ENCODE assay signal across 8 cellular contexts in genomic region chr14:22545842-22546721, GRCh38. TPM values are rescaled to one million over a fixed set of nuclear protein-coding genes. Genes with fewer than 3 reads are reported as not detected.
DNase-seq lines count a peak whose midpoint lies in the region; ATAC-seq and TF ChIP-seq lines count a peak whose summit lies in the region.

No MANE protein-coding gene starts in this region.

- peak overlapping the region; percentile 49 to 68 for H3K27ac ChIP-seq in ascending aorta
- peak overlapping the region; percentile 51 to 71 (median 66) for H3K27ac ChIP-seq in transverse colon

- TF ChIP-seq EP300 in transverse colon (IDR thresholded peaks at IDR 0.05; ENCODE audit: low read depth) = no peak

- no peaks in the 10 kb centered on the region for H3K9me3 ChIP-seq in ascending aorta
- H3K9me3 ChIP-seq in transverse colon = no peaks in the 10 kb centered on the region

- 54 to 80% methylated on average over 5 to 9 of the region's 9 CpGs for WGBS in transverse colon (ENCODE audit: low coverage in 1 of 2), 2 donors

- H3K4me3 ChIP-seq in ascending aorta = no peak overlapping the region
- no peak overlapping the region for H3K4me3 ChIP-seq in transverse colon

- H3K4me1 ChIP-seq in ascending aorta = peaks cover 3 to 13% of the 10 kb centered on the region in 2 donors
- H3K4me1 ChIP-seq in transverse colon = peaks cover 4 to 34% (median 15%) of the 10 kb centered on the region in 4 donors

- in situ Hi-C loops in transverse colon (cut with MboI; ENCODE audit: low pct_ligation_motif_present in 1 of 4, low pct_unique_long_range_greater_than_20kb in 1 of 4, low sequenced_read_pairs in 3 of 4) = no loop called here

- intact Hi-C loops in ascending aorta (cut with DNase I) (no loop called here), transverse colon (cut with DNase I; ENCODE audit: low total_unique reads) (no loop called here)

- no peak for TF ChIP-seq POLR2A in transverse colon (IDR thresholded peaks at IDR 0.05)

- H3K36me3 ChIP-seq in ascending aorta = no peaks in the 10 kb centered on the region
- no peaks in the 10 kb centered on the region for H3K36me3 ChIP-seq in transverse colon

- no peak for ATAC-seq in GM18907 (IDR thresholded peaks at IDR 0.05; ENCODE audit: unreplicated experiment)

- DNase-seq in activated naive CD4-positive, alpha-beta T cell treated with Interleukin-2 at 50 U/mL for 16 hours = peak; percentile 51
- no peak for DNase-seq in activated naive CD4-positive, alpha-beta T cell treated with anti-CD3 and anti-CD28 coated beads, Interleukin-2, amount 50 U/mL, for 16 hours
- DNase-seq in ascending aorta (ENCODE audit: low spot score in 2 of 2) = peak in 1 of 2 donors; percentile 62
- peak; percentile 73 for DNase-seq in left kidney (ENCODE audit: low read depth, low spot score)
- DNase-seq in transverse colon = no peak
- no peak for DNase-seq in effector CD8-positive, alpha-beta T cell (lab: John Stamatoyannopoulos, UW)
- DNase-seq in C1 segment of cervical spinal cord (lab: John Stamatoyannopoulos, UW) = no peak

- H3K27me3 ChIP-seq in ascending aorta (no peaks in the 10 kb centered on the region), transverse colon (no peaks in the 10 kb centered on the region)

- no peak for TF ChIP-seq CTCF in ascending aorta (IDR thresholded peaks at IDR 0.05)
- no peak for TF ChIP-seq CTCF in transverse colon (IDR thresholded peaks at IDR 0.05)

RNA-seq across cellular contexts. Expression of gene DAD1, which starts 42.9 kb away (rescaled TPM):
- total RNA-seq in ascending aorta = 186 TPM
- 100 to 1,000 TPM in 3 of 4 donors, 10 to 100 TPM in 1; 31.4 to 154 (median 141) TPM for total RNA-seq in transverse colon

RNA-seq across cellular contexts. Expression of gene ABHD4, which starts 52.0 kb away (rescaled TPM):
- total RNA-seq in ascending aorta (33.5 TPM), transverse colon (10 to 100 TPM; 17.5 to 41.1 (median 23.1) TPM)

Comparison
In these comparisons a context has a peak if more than half of its experiments do, and no peak if none do; other contexts are left out.
1. DNase-seq: peak in activated naive CD4-positive, alpha-beta T cell treated with Interleukin-2 at 50 U/mL for 16 hours (single experiment) and left kidney (single experiment); none in activated naive CD4-positive, alpha-beta T cell treated with anti-CD3 and anti-CD28 coated beads, Interleukin-2, amount 50 U/mL, for 16 hours (single experiment), transverse colon (single experiment), effector CD8-positive, alpha-beta T cell (single experiment) and C1 segment of cervical spinal cord (0 of 14).